9 cellular contexts compared by ENCODE assay signal in the genomic region with DNA sequence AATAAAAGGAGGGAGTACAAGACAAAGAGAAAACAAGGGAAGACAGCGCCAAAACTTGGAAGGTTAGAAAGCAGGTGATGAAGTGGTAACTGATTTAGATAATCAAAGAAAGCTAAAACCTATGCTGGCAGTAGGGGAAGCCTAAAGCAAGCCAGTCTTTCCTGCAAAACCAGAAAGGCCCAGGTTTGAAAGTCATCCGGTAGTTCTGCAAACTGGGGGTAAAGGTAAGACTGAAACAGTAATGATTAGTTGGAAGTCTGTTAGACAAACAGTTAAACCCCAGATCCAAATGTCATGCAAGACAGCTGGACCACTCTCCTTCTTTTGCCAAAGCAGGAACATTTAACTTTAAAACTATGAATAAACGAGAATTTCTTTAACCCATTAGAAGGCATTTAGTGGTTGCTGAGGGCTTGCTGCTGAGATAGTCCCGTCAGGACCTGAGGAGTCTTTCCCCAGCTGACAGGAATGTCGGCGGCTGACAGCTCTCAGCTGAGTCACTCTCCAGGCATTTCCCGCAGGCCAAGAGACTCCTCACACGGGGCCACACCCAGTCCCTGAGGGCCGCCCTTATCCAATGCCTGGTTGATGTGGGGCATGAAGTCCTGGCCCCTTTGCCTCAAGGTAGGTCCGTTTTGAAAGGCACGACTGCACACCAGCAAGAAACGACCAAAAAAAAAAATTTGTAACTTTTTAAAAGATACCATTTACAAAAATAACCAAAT. TPM values are rescaled to one million over a fixed set of nuclear protein-coding genes. Genes with fewer than 3 reads are reported as not detected.
A peak's percentile ranks its signal among the peaks of the same experiment; 100 is the strongest.
DNase-seq lines count a peak whose midpoint lies in the region; ATAC-seq and TF ChIP-seq lines count a peak whose summit lies in the region.
"Had no signal": no experiment of that assay in that cellular context is flagged by ENCODE, and none has a peak within 500 bp of the region (broad histone marks: within the 10 kb centered on the region; RNA-seq: fewer than 3 reads in every experiment).

No MANE protein-coding gene starts in this region.

- no peaks in the 10 kb centered on the region for H4K20me1 ChIP-seq in IMR-90 (ENCODE audit: insufficient read depth, low read length)

- TF ChIP-seq POLR2A in IMR-90 (IDR thresholded peaks at IDR 0.05; ENCODE audit: low read depth, low read length) (no peak), lower leg skin (IDR thresholded peaks at IDR 0.05) (no peak)

- 0 out of 2 replicates have a peak, but pooled peaks cover 5% of the 10 kb centered on the region for H3K9me1 ChIP-seq in IMR-90 (ENCODE audit: insufficient read depth, low read length)

- H2BK5ac ChIP-seq in IMR-90 (ENCODE audit: low read depth, low read length, poor library complexity, severe bottlenecking): peak overlapping the region; percentile 15

- in situ Hi-C loops in IMR-90 (cut with MboI; ENCODE audit: low sequenced_read_pairs): loop anchor here (10.0 kb wide), 1 partner anchor 566 kb away; no protein-coding TSS in a partner anchor

- H3K27ac ChIP-seq in ACC112 (ENCODE audit: low read depth, low read length) (peak overlapping the region; percentile 25), IMR-90 (ENCODE audit: insufficient read depth, low read length) (no peak overlapping the region; the same call in 1 of the 2 replicates), coronary artery (peak overlapping the region in 1 of 2 donors; percentile 54)
- H3K27ac ChIP-seq: ovary had no signal

- H3K27me3 ChIP-seq in ACC112 (ENCODE audit: insufficient read depth, low read length): no peaks in the 10 kb centered on the region
- H3K27me3 ChIP-seq in IMR-90 (ENCODE audit: control insufficient read depth, insufficient read depth, low read length): no peaks in the 10 kb centered on the region
- H3K27me3 ChIP-seq: ovary had no signal

- H3K4me3 ChIP-seq in ACC112 (ENCODE audit: low read depth, low read length): 0 out of 2 replicates have a peak overlapping the region, but pooled peaks have one; percentile 4
- no peak overlapping the region for H3K4me3 ChIP-seq in IMR-90 (ENCODE audit: insufficient read depth, low read depth, low read length)
- peak overlapping the region; percentile 32 for H3K4me3 ChIP-seq in coronary artery
- no peak overlapping the region for H3K4me3 ChIP-seq in lower leg skin (ENCODE audit: low read depth, poor library complexity, severe bottlenecking)
- H3K4me3 ChIP-seq: ovary had no signal

- H3K9me3 ChIP-seq in IMR-90 (ENCODE audit: control insufficient read depth, insufficient read depth, low read length): no peaks in the 10 kb centered on the region
- H3K9me3 ChIP-seq: ovary had no signal

- peak overlapping the region; percentile 88 for H3K4ac ChIP-seq in IMR-90 (ENCODE audit: low read depth, low read length)

- peak overlapping the region; percentile 70 to 86 for H4K8ac ChIP-seq in IMR-90 (ENCODE audit: low read depth in 2 of 2, low read length in 2 of 2)

- TF ChIP-seq CTCF in IMR-90 (conservative IDR thresholded peaks at IDR 0.05; ENCODE audit: low read depth, low read length): no peak
- no peak for TF ChIP-seq CTCF in coronary artery (IDR thresholded peaks at IDR 0.05)
- no peak for TF ChIP-seq CTCF in lower leg skin (IDR thresholded peaks at IDR 0.05)

- CTCF ChIA-PET in IMR-90 (lab: Yijun Ruan, JAX): interaction anchor here (0.6 to 1.3 kb wide), 2 partner anchors 73 to 258 kb away, joined by 3 to 4 read pairs; no protein-coding TSS in a partner anchor

- H3K18ac ChIP-seq in IMR-90 (ENCODE audit: low read depth, low read length): no peak overlapping the region; the same call in 1 of the 2 replicates

- H2AK5ac ChIP-seq in IMR-90 (ENCODE audit: low read depth, low read length): peak overlapping the region; percentile 50; the same call in 1 of the 2 replicates

- no peaks in the 10 kb centered on the region for H3K79me2 ChIP-seq in ACC112 (ENCODE audit: control insufficient read depth, insufficient read depth, low read length, unreplicated experiment)

- H4K5ac ChIP-seq in IMR-90 (ENCODE audit: low read depth, low read length): no peak overlapping the region

- H3K4me1 ChIP-seq in ACC112 (ENCODE audit: control insufficient read depth, insufficient read depth, low read length, unreplicated experiment) (peaks cover 31% of the 10 kb centered on the region), IMR-90 (ENCODE audit: control insufficient read depth, insufficient read depth, low read length) (peaks cover 10% of the 10 kb centered on the region)

- H3K36me3 ChIP-seq in ACC112 (ENCODE audit: insufficient read depth, low read length) (no peaks in the 10 kb centered on the region), IMR-90 (ENCODE audit: control insufficient read depth, insufficient read depth, low read length) (no peaks in the 10 kb centered on the region)
- H3K36me3 ChIP-seq: ovary had no signal

- no peak for TF ChIP-seq RAD21 in IMR-90 (IDR thresholded peaks at IDR 0.05; ENCODE audit: low read length)

- H2BK15ac ChIP-seq in IMR-90 (ENCODE audit: low read depth, low read length): peak overlapping the region; percentile 84; the same call in 2 of the 3 replicates

- ATAC-seq in IMR-90 (ENCODE audit: low read depth): peak; percentile 93
- no peak for ATAC-seq in HG03571 (IDR thresholded peaks at IDR 0.05; ENCODE audit: unreplicated experiment)
- no peak for ATAC-seq in GM21737 (IDR thresholded peaks at IDR 0.05; ENCODE audit: unreplicated experiment)

- peak overlapping the region; percentile 89 for H3K14ac ChIP-seq in IMR-90 (replicated peaks; ENCODE audit: low read depth, low read length)

- no TSS peak for BruUV-seq in IMR-90 (replicated peaks; lab: Mats Ljungman, UMichigan)

- H3K79me1 ChIP-seq in IMR-90 (ENCODE audit: low read depth in 1 of 2, low read length in 2 of 2): no peaks in the 10 kb centered on the region

- dilution Hi-C loops in IMR-90 (cut with HindIII; ENCODE audit: low sequenced_read_pairs, unreplicated experiment): no loop called here

- H4K91ac ChIP-seq in IMR-90 (ENCODE audit: insufficient read depth, low read depth, low read length): peak overlapping the region; percentile 92

- peak overlapping the region; percentile 38 for H3K4me2 ChIP-seq in IMR-90 (ENCODE audit: low read depth, low read length)

- POLR2A ChIA-PET in IMR-90 (lab: Charles Lee; ENCODE audit: unreplicated experiment): no interaction called here

- peak overlapping the region; percentile 95 for H2BK120ac ChIP-seq in IMR-90 (ENCODE audit: low read depth, low read length)

- 0% methylated on average over 3 of the region's 12 CpGs; no CpG with 5 or more reads in 1 of the 2 experiments for WGBS in IMR-90 (ENCODE audit: extremely low coverage in 2 of 2, insufficient read length in 1 of 2), 2 experiments
- WGBS in lower leg skin, 2 donors: 11 to 13% methylated on average over 12 of the region's 12 CpGs

- H2BK20ac ChIP-seq in IMR-90 (ENCODE audit: low read depth, low read length): peak overlapping the region; percentile 96

- DNase-seq in IMR-90 (peak; percentile 82), coronary artery (ENCODE audit: low spot score) (no peak), lower leg skin (ENCODE audit: low spot score in 2 of 2) (peak; percentile 83 to 93), hippocampal formation (lab: John Stamatoyannopoulos, UW) (no peak), hypothalamus (lab: John Stamatoyannopoulos, UW) (no peak)

- intact Hi-C loops in IMR-90 (cut with micrococcal nuclease) (no loop called here), lower leg skin (cut with DNase I; ENCODE audit: low total_unique reads) (no loop called here)

- H2AFZ ChIP-seq in ACC112 (ENCODE audit: low read length, unreplicated experiment) (peak overlapping the region; percentile 19), IMR-90 (replicated peaks; ENCODE audit: low read length, poor library complexity) (peak overlapping the region; percentile 71)

- H3K23ac ChIP-seq in IMR-90 (ENCODE audit: low read depth, low read length): peak overlapping the region; percentile 67

- H3K56ac ChIP-seq in IMR-90 (ENCODE audit: extremely low read depth, insufficient read depth, low read length): peak overlapping the region; percentile 63; the same call in 1 of the 2 replicates

- H2AK9ac ChIP-seq in IMR-90 (replicated peaks; ENCODE audit: low read depth, low read length, poor library complexity): no peak overlapping the region

- H3K9ac ChIP-seq in IMR-90 (ENCODE audit: low read depth, low read length): no peak overlapping the region

TF ChIP-seq in IMR-90, 13 proteins besides CTCF, POLR2A, EP300 and RAD21:
- TF ChIP-seq MAFK (IDR thresholded peaks at IDR 0.05; ENCODE audit: low read depth, low read length) (no peak), FOS (IDR thresholded peaks at IDR 0.05; ENCODE audit: low read depth, low read length) (0 out of 2 replicates have a peak, but pooled peaks have one; percentile 33), MXI1 (IDR thresholded peaks at IDR 0.05; ENCODE audit: borderline replicate concordance, low read depth, low read length) (0 out of 2 replicates have a peak, but pooled peaks have one; percentile 24), BHLHE40 (IDR thresholded peaks at IDR 0.05; ENCODE audit: low read depth, low read length) (no peak)
- TF ChIP-seq, protein P1, sequence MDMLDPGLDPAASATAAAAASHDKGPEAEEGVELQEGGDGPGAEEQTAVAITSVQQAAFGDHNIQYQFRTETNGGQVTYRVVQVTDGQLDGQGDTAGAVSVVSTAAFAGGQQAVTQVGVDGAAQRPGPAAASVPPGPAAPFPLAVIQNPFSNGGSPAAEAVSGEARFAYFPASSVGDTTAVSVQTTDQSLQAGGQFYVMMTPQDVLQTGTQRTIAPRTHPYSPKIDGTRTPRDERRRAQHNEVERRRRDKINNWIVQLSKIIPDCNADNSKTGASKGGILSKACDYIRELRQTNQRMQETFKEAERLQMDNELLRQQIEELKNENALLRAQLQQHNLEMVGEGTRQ (IDR thresholded peaks at IDR 0.05; ENCODE audit: low read depth, low read length): no peak
TF ChIP-seq in IMR-90: peak in this region for 2.

RNA-seq across cellular contexts. Expression of a gene that starts 36.3 kb away (rescaled TPM):
- total RNA-seq in IMR-90 (2012; rRNA removed) (0.90 and 1.9 TPM in 2 replicates), lower leg skin (1 to 10 TPM; 1.2 to 1.9 (median 1.6) TPM)
- 0.87 and 1.8 TPM in 2 replicates for polyA plus RNA-seq in IMR-90 (2012; rRNA removed)
- polyA plus RNA-seq in IMR-90 (2012; cell fraction: cytosol; rRNA removed): 0.27 and 0.32 TPM in 2 replicates
- polyA plus RNA-seq in IMR-90 (2012; cell fraction: nucleus; rRNA removed; ENCODE audit: low replicate concordance): 0.07 and 0.47 TPM in 2 replicates

Comparison
In these comparisons a context has a peak if more than half of its experiments do, and no peak if none do; other contexts are left out.
1. H3K4me3 ChIP-seq: peak in ACC112 (single experiment) and coronary artery (single experiment); none in IMR-90 (single experiment) and lower leg skin (single experiment).
2. DNase-seq: peak in IMR-90 (single experiment) and lower leg skin (2 of 2); none in coronary artery (single experiment), hippocampal formation (0 of 2) and hypothalamus (0 of 51).